In the genomic region with DNA sequence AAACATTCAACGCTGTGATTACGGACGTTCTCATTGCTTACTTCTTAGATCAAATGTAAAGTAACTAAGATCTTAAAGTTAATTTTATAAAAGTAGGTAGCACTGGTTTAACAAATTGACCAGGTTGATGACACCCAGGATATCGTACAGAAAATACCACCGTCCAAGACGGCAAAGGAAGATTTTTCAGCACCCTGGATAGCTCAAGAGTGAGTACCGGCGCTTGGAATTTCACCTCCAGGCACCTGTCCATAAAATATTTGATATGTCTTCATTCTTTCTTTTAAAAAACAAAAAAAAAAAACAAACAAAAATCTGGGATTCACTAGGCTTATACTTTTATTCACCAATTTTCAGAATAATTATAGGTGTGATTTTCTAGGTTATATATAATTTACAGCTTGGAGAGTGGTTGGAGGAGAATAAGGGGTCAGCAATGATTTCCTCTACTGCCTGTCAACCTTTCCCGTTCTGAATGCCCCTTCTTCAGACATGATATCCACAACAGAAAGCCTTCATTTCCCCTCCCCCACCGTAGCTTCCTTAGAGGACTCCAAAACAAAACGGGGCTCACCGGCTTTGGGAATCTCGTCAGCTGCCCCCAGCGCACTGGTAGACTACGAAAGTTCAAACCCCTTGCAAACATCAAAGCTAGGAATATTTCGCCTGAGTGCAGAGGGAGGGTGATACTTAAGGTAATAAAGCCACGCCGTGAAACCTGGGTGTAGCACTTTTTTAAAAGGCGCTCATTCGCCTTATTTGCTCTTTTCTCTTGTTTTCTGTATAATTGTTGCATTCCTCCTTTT, we compare ENCODE assay signal across 18 cellular contexts. TPM values are rescaled to one million over a fixed set of nuclear protein-coding genes. Genes with fewer than 3 reads are reported as not detected.
DNase-seq lines count a peak whose midpoint lies in the region; ATAC-seq and TF ChIP-seq lines count a peak whose summit lies in the region.
"Had no signal": no experiment of that assay in that cellular context is flagged by ENCODE, and none has a peak within 500 bp of the region (broad histone marks: within the 10 kb centered on the region; RNA-seq: fewer than 3 reads in every experiment).

No MANE protein-coding gene starts in this region.

- H3K27ac Mint-ChIP-seq in stimulated activated naive CD8-positive, alpha-beta T cell treated with anti-CD3 and anti-CD28 coated beads, Interleukin-15, Interleukin-2, amounts not matched to agents 100 ng/mL and 50 ng/mL, for 24 hours, result peak overlapping the region; percentile 27
- H3K27ac Mint-ChIP-seq in stimulated activated naive CD8-positive, alpha-beta T cell treated with anti-CD3 and anti-CD28 coated beads, Interleukin-15, amount 100 ng/mL, for 72 hours, result no peak overlapping the region
- H3K27ac Mint-ChIP-seq in glutamatergic neuron (ENCODE audit: unreplicated experiment), result no peak overlapping the region
- H3K27ac Mint-ChIP-seq in effector memory CD8-positive, alpha-beta T cell, result peak overlapping the region in 1 of 2 donors; percentile 55
- H3K27ac Mint-ChIP-seq: activated CD4-positive, alpha-beta T cell treated with anti-CD3 and anti-CD28 coated beads for 36 hours had no signal

- peaks cover 16% of the 10 kb centered on the region for H3K9me3 Mint-ChIP-seq in stimulated activated naive CD8-positive, alpha-beta T cell treated with anti-CD3 and anti-CD28 coated beads, Interleukin-15, Interleukin-2, amounts not matched to agents 100 ng/mL and 50 ng/mL, for 24 hours
- H3K9me3 Mint-ChIP-seq in stimulated activated naive CD8-positive, alpha-beta T cell treated with anti-CD3 and anti-CD28 coated beads, Interleukin-15, amount 100 ng/mL, for 72 hours, result peaks cover 0 to 26% of the 10 kb centered on the region in 2 donors
- H3K9me3 Mint-ChIP-seq in glutamatergic neuron (ENCODE audit: unreplicated experiment), result peaks cover 31% of the 10 kb centered on the region
- H3K9me3 Mint-ChIP-seq in effector memory CD8-positive, alpha-beta T cell, result peaks cover 8 to 13% of the 10 kb centered on the region in 2 donors

- no peaks in the 10 kb centered on the region for H3K79me2 ChIP-seq in PC-3 (ENCODE audit: low read length)

- H3K36me3 ChIP-seq in PC-3 (ENCODE audit: low read depth, low read length) (no peaks in the 10 kb centered on the region), testis (ENCODE audit: low read depth, missing control alignments) (no peaks in the 10 kb centered on the region)
- H3K36me3 ChIP-seq: right atrium auricular region had no signal

- no peak overlapping the region for H3K4me3 ChIP-seq in PC-3 (ENCODE audit: low read length)
- no peak overlapping the region for H3K4me3 ChIP-seq in testis
- H3K4me3 ChIP-seq in dorsolateral prefrontal cortex, result no peak overlapping the region
- H3K4me3 ChIP-seq in foreskin fibroblast (ENCODE audit: low read depth in 1 of 2, low read length in 2 of 2), result no peak overlapping the region
- H3K4me3 ChIP-seq: right atrium auricular region had no signal

- ATAC-seq in stimulated activated naive CD8-positive, alpha-beta T cell treated with anti-CD3 and anti-CD28 coated beads, Interleukin-15, amount 100 ng/mL, for 72 hours, result no peak
- ATAC-seq in PC-3, result no peak
- no peak for ATAC-seq in effector memory CD8-positive, alpha-beta T cell (replicated peaks)
- ATAC-seq: activated CD4-positive, alpha-beta T cell treated with anti-CD3 and anti-CD28 coated beads for 36 hours had no signal

- peaks cover 25% of the 10 kb centered on the region for H3K4me1 Mint-ChIP-seq in stimulated activated naive CD8-positive, alpha-beta T cell treated with anti-CD3 and anti-CD28 coated beads, Interleukin-15, Interleukin-2, amounts not matched to agents 100 ng/mL and 50 ng/mL, for 24 hours (ENCODE audit: low read depth)
- H3K4me1 Mint-ChIP-seq in stimulated activated naive CD8-positive, alpha-beta T cell treated with anti-CD3 and anti-CD28 coated beads, Interleukin-15, amount 100 ng/mL, for 72 hours, result peaks cover 53% of the 10 kb centered on the region
- H3K4me1 Mint-ChIP-seq in glutamatergic neuron (ENCODE audit: low read depth, unreplicated experiment), result peaks cover 20% of the 10 kb centered on the region
- peaks cover 14 to 21% of the 10 kb centered on the region in 2 donors for H3K4me1 Mint-ChIP-seq in effector memory CD8-positive, alpha-beta T cell (ENCODE audit: low read depth in 2 of 2)

- DNase-seq in stimulated activated naive CD8-positive, alpha-beta T cell treated with anti-CD3 and anti-CD28 coated beads, Interleukin-15, amount 100 ng/mL, for 72 hours, result no peak
- peak; percentile 44 for DNase-seq in PC-3
- no peak for DNase-seq in glutamatergic neuron
- DNase-seq in testis, result no peak
- DNase-seq in dorsolateral prefrontal cortex, result no peak
- no peak for DNase-seq in foreskin fibroblast
- no peak for DNase-seq in effector memory CD8-positive, alpha-beta T cell
- DNase-seq: activated CD4-positive, alpha-beta T cell treated with anti-CD3 and anti-CD28 coated beads for 36 hours; HCEC 1CT; IMR-90; NCI-H1105 treated with DMSO at 0.1 percent for 48 hours; stimulated activated CD4-positive, alpha-beta T cell treated with anti-CD3 and anti-CD28 coated beads, Interleukin-1b, Interleukin-23, amount 100 ng/mL, for 48 hours had no signal

- H3K4me3 Mint-ChIP-seq in stimulated activated naive CD8-positive, alpha-beta T cell treated with anti-CD3 and anti-CD28 coated beads, Interleukin-15, Interleukin-2, amounts not matched to agents 100 ng/mL and 50 ng/mL, for 24 hours, result no peak overlapping the region
- no peak overlapping the region for H3K4me3 Mint-ChIP-seq in stimulated activated naive CD8-positive, alpha-beta T cell treated with anti-CD3 and anti-CD28 coated beads, Interleukin-15, amount 100 ng/mL, for 72 hours
- H3K4me3 Mint-ChIP-seq in glutamatergic neuron (ENCODE audit: unreplicated experiment), result peak overlapping the region; percentile 78
- no peak overlapping the region for H3K4me3 Mint-ChIP-seq in effector memory CD8-positive, alpha-beta T cell
- H3K4me3 Mint-ChIP-seq: activated CD4-positive, alpha-beta T cell treated with anti-CD3 and anti-CD28 coated beads for 36 hours had no signal

- POLR2A ChIA-PET in PC-3 (lab: Charles Lee; ENCODE audit: unreplicated experiment), result no interaction called here

- peaks cover 84% of the 10 kb centered on the region for H3K27me3 Mint-ChIP-seq in stimulated activated naive CD8-positive, alpha-beta T cell treated with anti-CD3 and anti-CD28 coated beads, Interleukin-15, Interleukin-2, amounts not matched to agents 100 ng/mL and 50 ng/mL, for 24 hours
- peaks cover 82% of the 10 kb centered on the region for H3K27me3 Mint-ChIP-seq in stimulated activated naive CD8-positive, alpha-beta T cell treated with anti-CD3 and anti-CD28 coated beads, Interleukin-15, amount 100 ng/mL, for 72 hours
- peaks cover 43% of the 10 kb centered on the region for H3K27me3 Mint-ChIP-seq in glutamatergic neuron (ENCODE audit: unreplicated experiment)
- peaks cover 77 to 81% of the 10 kb centered on the region in 2 donors for H3K27me3 Mint-ChIP-seq in effector memory CD8-positive, alpha-beta T cell

- peaks cover 19% of the 10 kb centered on the region for H3K36me3 Mint-ChIP-seq in stimulated activated naive CD8-positive, alpha-beta T cell treated with anti-CD3 and anti-CD28 coated beads, Interleukin-15, Interleukin-2, amounts not matched to agents 100 ng/mL and 50 ng/mL, for 24 hours (ENCODE audit: low read depth)
- H3K36me3 Mint-ChIP-seq in glutamatergic neuron (ENCODE audit: unreplicated experiment), result peaks cover 5% of the 10 kb centered on the region
- H3K36me3 Mint-ChIP-seq in effector memory CD8-positive, alpha-beta T cell (ENCODE audit: insufficient read depth), result peaks cover 33% of the 10 kb centered on the region

- no peaks in the 10 kb centered on the region for H4K20me1 ChIP-seq in PC-3 (ENCODE audit: low read length)

- intact Hi-C loops in PC-3 (cut with micrococcal nuclease) (no loop called here), testis (cut with DNase I; ENCODE audit: low total_unique reads) (no loop called here), dorsolateral prefrontal cortex (cut with DNase I) (no loop called here)

- 11 to 12% methylated on average over 20 of the region's 20 CpGs for WGBS in testis, 2 donors

- H3K27me3 ChIP-seq in PC-3 (ENCODE audit: low read length) (peaks cover 43% of the 10 kb centered on the region), testis (peaks cover 5% of the 10 kb centered on the region), dorsolateral prefrontal cortex (peaks cover 61 to 100% (median 100%) of the 10 kb centered on the region in 45 donors)

- H3K4me1 ChIP-seq in PC-3 (ENCODE audit: insufficient read depth, low read length) (no peaks in the 10 kb centered on the region), testis (peaks cover 5% of the 10 kb centered on the region)

- TF ChIP-seq POLR2A in testis (IDR thresholded peaks at IDR 0.05), result no peak

- H3K9me3 ChIP-seq in PC-3 (ENCODE audit: low read length) (no peaks in the 10 kb centered on the region), testis (no peaks in the 10 kb centered on the region)

- no peak overlapping the region for H3K4me2 ChIP-seq in PC-3 (ENCODE audit: low read length)

- H3K9ac ChIP-seq in PC-3 (ENCODE audit: low read length), result no peak overlapping the region

- no TSS peak for BruUV-seq in PC-3 (replicated peaks; lab: Mats Ljungman, UMichigan)

- H3K27ac ChIP-seq in PC-3 (ENCODE audit: low read length) (no peak overlapping the region), testis (no peak overlapping the region), dorsolateral prefrontal cortex (no peak overlapping the region)
- H3K27ac ChIP-seq: C4-2B, right atrium auricular region had no signal

- H2AFZ ChIP-seq in PC-3 (ENCODE audit: low read length), result no peak overlapping the region

- CTCF ChIA-PET in PC-3 (lab: Charles Lee), result no interaction called here

- no peaks in the 10 kb centered on the region for H3F3A ChIP-seq in PC-3 (ENCODE audit: low read length, unreplicated experiment)

- TF ChIP-seq CTCF in PC-3 (conservative IDR thresholded peaks at IDR 0.05; ENCODE audit: low read depth, low read length), result no peak
- no peak for TF ChIP-seq CTCF in glutamatergic neuron (IDR thresholded peaks at IDR 0.05; ENCODE audit: partially characterized antibody, unreplicated experiment)
- no peak for TF ChIP-seq CTCF in testis (IDR thresholded peaks at IDR 0.05)
- no peak for TF ChIP-seq CTCF in dorsolateral prefrontal cortex (IDR thresholded peaks at IDR 0.05 in 54 of 56, conservative IDR thresholded peaks at IDR 0.05 in 2 of 56; ENCODE audit: low read depth in 1 of 56, partially characterized antibody in 56 of 56)
- TF ChIP-seq CTCF in foreskin fibroblast (IDR thresholded peaks at IDR 0.05; ENCODE audit: low read depth, low read length), result no peak

- H3K9me2 ChIP-seq in PC-3 (replicated peaks; ENCODE audit: low read length), result no peaks in the 10 kb centered on the region

RNA-seq across cellular contexts. Expression of gene OTP, which starts 2.7 kb away (rescaled TPM):
- total RNA-seq in PC-3 (2014; rRNA removed) (not detected in 2 replicates), glutamatergic neuron (ENCODE audit: unreplicated experiment) (0.17 TPM), testis (under 1 TPM; 0.37 to 0.39 TPM), dorsolateral prefrontal cortex (under 1 TPM in 4 of 120 experiments, not detected in 116; 0.15 to 0.25 (median 0.17) TPM)
- 1.5 TPM for polyA plus RNA-seq in testis (ENCODE audit: insufficient read depth, low read depth, low replicate concordance)
- total RNA-seq: activated CD4-positive, alpha-beta T cell treated with anti-CD3 and anti-CD28 coated beads for 36 hours; Daoy; IMR-90; right atrium auricular region; T-helper 1 cell treated with Interleukin-12 subunit alpha and Interleukin-12 subunit beta and Interleukin-4 antibody, amounts not matched to agents 30 ng/mL and 1 ng/mL, for 36 hours; temporal lobe had no signal
- polyA plus RNA-seq: IMR-90 had no signal
